In genomic region chr1:54475357-54476230, GRCh38 we compare ENCODE assay signal across 8 cellular contexts.
A peak's percentile ranks its signal among the peaks of the same experiment; 100 is the strongest.
DNase-seq lines count a peak whose midpoint lies in the region; ATAC-seq and TF ChIP-seq lines count a peak whose summit lies in the region.

No MANE protein-coding gene starts in this region.

- H3F3A ChIP-seq in PC-3 (ENCODE audit: low read length, unreplicated experiment): no peaks in the 10 kb centered on the region

- TF ChIP-seq CTCF in left ventricle myocardium inferior (IDR thresholded peaks at IDR 0.05; ENCODE audit: borderline replicate concordance) (no peak), gastrocnemius medialis (IDR thresholded peaks at IDR 0.05 in 4 of 5, conservative IDR thresholded peaks at IDR 0.05 in 1 of 5) (no peak), PC-3 (conservative IDR thresholded peaks at IDR 0.05; ENCODE audit: low read depth, low read length) (no peak)

- H3K4me1 ChIP-seq in HUES6 (ENCODE audit: control insufficient read depth, insufficient read depth, low read length) (peaks cover 58% of the 10 kb centered on the region), left ventricle myocardium inferior (peaks cover 17% of the 10 kb centered on the region), gastrocnemius medialis (peaks cover 15% of the 10 kb centered on the region in 2 donors), PC-3 (ENCODE audit: insufficient read depth, low read length) (no peaks in the 10 kb centered on the region)

- in situ Hi-C loops in gastrocnemius medialis (cut with MboI; ENCODE audit: low sequenced_read_pairs in 4 of 4): loop anchor here (25.0 kb wide), 2 partner anchors 213 to 263 kb away; partner anchors contain the start of genes CYB5RL (in 1 of the 4) and MRPL37 (in 1 of the 4)

- H4K20me1 ChIP-seq in PC-3 (ENCODE audit: low read length): no peaks in the 10 kb centered on the region

- H3K9me3 ChIP-seq in HUES6 (ENCODE audit: control insufficient read depth, insufficient read depth, low read depth, low read length) (no peaks in the 10 kb centered on the region), left ventricle myocardium inferior (replicated peaks) (no peaks in the 10 kb centered on the region), gastrocnemius medialis (no peaks in the 10 kb centered on the region), PC-3 (ENCODE audit: low read length) (no peaks in the 10 kb centered on the region)

- POLR2A ChIA-PET in PC-3 (lab: Charles Lee; ENCODE audit: unreplicated experiment): no interaction called here

- TF ChIP-seq POLR2A in gastrocnemius medialis (IDR thresholded peaks at IDR 0.05) (no peak), erythroblast (IDR thresholded peaks at IDR 0.05; ENCODE audit: low read length) (no peak)

- H3K9ac ChIP-seq in HUES6 (ENCODE audit: low read length) (peak overlapping the region; percentile 13), PC-3 (ENCODE audit: low read length) (no peak overlapping the region)

- CTCF ChIA-PET in PC-3 (lab: Charles Lee): no interaction called here

- BruUV-seq in PC-3 (replicated peaks; lab: Mats Ljungman, UMichigan): no TSS peak

- H3K4me2 ChIP-seq in PC-3 (ENCODE audit: low read length): no peak overlapping the region

- H3K9me2 ChIP-seq in PC-3 (replicated peaks; ENCODE audit: low read length): no peaks in the 10 kb centered on the region

- H2AFZ ChIP-seq in PC-3 (ENCODE audit: low read length): no peak overlapping the region

- intact Hi-C loops in left ventricle myocardium inferior (cut with micrococcal nuclease) (no loop called here), gastrocnemius medialis (cut with DNase I; ENCODE audit: low total_unique reads) (no loop called here), PC-3 (cut with micrococcal nuclease) (no loop called here)

- ATAC-seq in gastrocnemius medialis (peak in 1 of 2 donors; percentile 14), HG03521 (IDR thresholded peaks at IDR 0.05; ENCODE audit: unreplicated experiment) (no peak), PC-3 (no peak)

- H3K27ac ChIP-seq in HUES6 (ENCODE audit: low read depth, low read length) (no peak overlapping the region), left ventricle myocardium inferior (replicated peaks) (no peak overlapping the region), gastrocnemius medialis (peak overlapping the region in 1 of 4 donors; percentile 5), PC-3 (ENCODE audit: low read length) (no peak overlapping the region)

- H3K4me3 ChIP-seq in HUES6 (ENCODE audit: low read depth, low read length) (peak overlapping the region; percentile 69), left ventricle myocardium inferior (peak overlapping the region; percentile 60), gastrocnemius medialis (peak overlapping the region; percentile 16 to 55 (median 32)), PC-3 (ENCODE audit: low read length) (no peak overlapping the region)

- H3K27me3 ChIP-seq in HUES6 (ENCODE audit: control insufficient read depth, insufficient read depth, low read length) (peaks cover 65% of the 10 kb centered on the region), left ventricle myocardium inferior (ENCODE audit: low read depth) (peaks cover 35% of the 10 kb centered on the region), gastrocnemius medialis (no peaks in the 10 kb centered on the region), PC-3 (ENCODE audit: low read length) (no peaks in the 10 kb centered on the region; the same call in 1 of the 2 replicates)

- H3K36me3 ChIP-seq in HUES6 (ENCODE audit: control insufficient read depth, insufficient read depth, low read length) (no peaks in the 10 kb centered on the region), left ventricle myocardium inferior (no peaks in the 10 kb centered on the region), gastrocnemius medialis (no peaks in the 10 kb centered on the region), PC-3 (ENCODE audit: low read depth, low read length) (no peaks in the 10 kb centered on the region)

- H3K79me2 ChIP-seq in PC-3 (ENCODE audit: low read length): no peaks in the 10 kb centered on the region

- DNase-seq in activated CD4-positive, alpha-beta T cell treated with anti-CD3 and anti-CD28 coated beads, Interleukin-2, amount 50 U/mL, for 1 hour: peak; percentile 38
- no peak for DNase-seq in left ventricle myocardium inferior
- no peak for DNase-seq in gastrocnemius medialis
- no peak for DNase-seq in midbrain (lab: John Stamatoyannopoulos, UW)
- DNase-seq in erythroblast (lab: John Stamatoyannopoulos, UW): no peak
- no peak for DNase-seq in PC-3
